In the genomic region with DNA sequence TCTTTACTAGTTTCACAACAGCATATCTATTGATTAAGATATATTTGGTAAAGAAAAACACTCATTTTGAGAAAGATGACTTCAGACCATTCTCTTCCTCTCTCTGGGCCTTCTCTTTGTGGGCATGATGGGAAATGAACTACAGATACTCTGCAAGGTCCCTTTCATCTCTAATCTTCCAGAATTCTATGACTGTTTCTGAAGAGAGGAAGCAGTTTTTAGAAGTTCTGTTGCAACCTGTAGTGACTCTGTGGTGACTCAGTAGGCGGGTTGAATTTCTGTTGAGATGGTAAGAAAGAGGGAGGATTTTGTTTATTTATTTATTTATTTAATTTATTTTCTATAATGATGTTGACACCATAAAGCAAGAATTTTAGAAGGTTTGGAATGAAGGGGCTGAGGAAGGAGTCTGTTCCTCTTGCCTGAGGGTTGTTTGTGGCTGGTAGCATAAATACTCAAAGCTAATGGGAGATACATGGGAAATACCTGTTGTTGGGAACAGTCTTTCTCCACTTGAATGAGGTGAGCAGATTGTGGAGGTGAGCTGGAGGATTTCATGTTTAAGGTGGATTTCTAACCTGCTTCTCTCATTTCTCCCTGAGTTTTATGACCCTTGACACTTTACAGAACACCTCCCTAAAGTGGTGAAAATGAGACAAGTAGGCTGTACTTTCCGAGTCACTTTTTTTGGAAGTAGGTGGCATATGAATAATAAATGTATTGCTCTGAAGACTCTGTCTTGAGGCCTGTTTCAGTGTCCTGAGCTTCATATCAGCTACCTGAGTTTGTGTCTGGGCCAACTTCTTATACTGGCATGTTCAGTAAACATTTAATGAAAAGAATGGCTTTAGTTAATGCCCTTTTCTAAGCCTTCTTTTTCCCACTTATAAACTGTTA, we compare ENCODE assay signal across 10 cellular contexts. TPM values are rescaled to one million over a fixed set of nuclear protein-coding genes. Genes with fewer than 3 reads are reported as not detected.
DNase-seq lines count a peak whose midpoint lies in the region; ATAC-seq and TF ChIP-seq lines count a peak whose summit lies in the region.
"Had no signal": no experiment of that assay in that cellular context is flagged by ENCODE, and none has a peak within 500 bp of the region (broad histone marks: within the 10 kb centered on the region; RNA-seq: fewer than 3 reads in every experiment).

No MANE protein-coding gene starts in this region.

- H3K36me3 ChIP-seq in tibial nerve, result peaks cover 0 to 19% (median 0%) of the 10 kb centered on the region in 3 donors

- WGBS in tibial nerve, 2 donors, result 87 to 91% methylated on average over 2 of the region's 2 CpGs

- peaks cover 0 to 9% (median 0%) of the 10 kb centered on the region in 4 donors for H3K4me1 ChIP-seq in tibial nerve

- no peaks in the 10 kb centered on the region for H3K9me3 ChIP-seq in tibial nerve

- H3K27ac Mint-ChIP-seq in dendritic cell treated with granulocyte-macrophage colony-stimulating factor and Interleukin-4, amounts not matched to agents 40 ng/mL and 50 ng/mL, for 4 days, result peak overlapping the region; percentile 68
- peak overlapping the region; percentile 48 to 70 for H3K27ac Mint-ChIP-seq in stimulated activated naive CD8-positive, alpha-beta T cell treated with anti-CD3 and anti-CD28 coated beads, Interleukin-15, amount 100 ng/mL, for 72 hours
- H3K27ac Mint-ChIP-seq: naive B cell had no signal

- H3K36me3 Mint-ChIP-seq in activated T-cell treated with anti-CD3 and anti-CD28 coated beads, Interleukin-2, amount 50 U/mL, for 4 hours (ENCODE audit: insufficient read depth), result peaks cover 6% of the 10 kb centered on the region
- H3K36me3 Mint-ChIP-seq in dendritic cell treated with granulocyte-macrophage colony-stimulating factor and Interleukin-4, amounts not matched to agents 40 ng/mL and 50 ng/mL, for 4 days (ENCODE audit: low read depth), result peaks cover 38% of the 10 kb centered on the region

- no peaks in the 10 kb centered on the region for H3K27me3 Mint-ChIP-seq in activated T-cell treated with anti-CD3 and anti-CD28 coated beads, Interleukin-2, amount 50 U/mL, for 4 hours (ENCODE audit: low read depth)
- H3K27me3 Mint-ChIP-seq in dendritic cell treated with granulocyte-macrophage colony-stimulating factor and Interleukin-4, amounts not matched to agents 40 ng/mL and 50 ng/mL, for 4 days, result no peaks in the 10 kb centered on the region
- H3K27me3 Mint-ChIP-seq in stimulated activated naive CD8-positive, alpha-beta T cell treated with anti-CD3 and anti-CD28 coated beads, Interleukin-15, amount 100 ng/mL, for 72 hours, result no peaks in the 10 kb centered on the region
- H3K27me3 Mint-ChIP-seq: CD8-positive, alpha-beta memory T cell; naive B cell had no signal

- DNase-seq in activated T-cell treated with anti-CD3 and anti-CD28 coated beads, Interleukin-2, amount 50 U/mL, for 4 hours, result no peak
- DNase-seq in activated T-cell treated with anti-CD3 and anti-CD28 coated beads, Interleukin-2, amount 50 U/mL, for 1 hour, result no peak
- DNase-seq in SKM-1 (lab: John Stamatoyannopoulos, UW; ENCODE audit: unreplicated experiment), result peak; percentile 75
- DNase-seq in stimulated activated naive CD8-positive, alpha-beta T cell treated with anti-CD3 and anti-CD28 coated beads, Interleukin-15, amount 100 ng/mL, for 72 hours, result peak in 1 of 2 donors; percentile 38
- DNase-seq in dorsolateral prefrontal cortex, result no peak
- DNase-seq in tibial nerve (ENCODE audit: low spot score in 2 of 2), result no peak
- no peak for DNase-seq in NCI-H524 (lab: John Stamatoyannopoulos, UW)
- DNase-seq: CD8-positive, alpha-beta memory T cell; naive B cell had no signal

- H3K9me3 Mint-ChIP-seq in activated T-cell treated with anti-CD3 and anti-CD28 coated beads, Interleukin-2, amount 50 U/mL, for 4 hours, result no peaks in the 10 kb centered on the region
- no peaks in the 10 kb centered on the region for H3K9me3 Mint-ChIP-seq in dendritic cell treated with granulocyte-macrophage colony-stimulating factor and Interleukin-4, amounts not matched to agents 40 ng/mL and 50 ng/mL, for 4 days
- peaks cover 0 to 5% of the 10 kb centered on the region in 2 donors for H3K9me3 Mint-ChIP-seq in stimulated activated naive CD8-positive, alpha-beta T cell treated with anti-CD3 and anti-CD28 coated beads, Interleukin-15, amount 100 ng/mL, for 72 hours
- H3K9me3 Mint-ChIP-seq: CD8-positive, alpha-beta memory T cell; naive B cell had no signal

- TF ChIP-seq CTCF in dorsolateral prefrontal cortex (IDR thresholded peaks at IDR 0.05 in 54 of 56, conservative IDR thresholded peaks at IDR 0.05 in 2 of 56; ENCODE audit: low read depth in 1 of 56, partially characterized antibody in 56 of 56) (no peak), tibial nerve (IDR thresholded peaks at IDR 0.05) (no peak)

- H3K4me3 ChIP-seq in dorsolateral prefrontal cortex (no peak overlapping the region), tibial nerve (no peak overlapping the region)

- intact Hi-C loops in dendritic cell treated with granulocyte-macrophage colony-stimulating factor and Interleukin-4, amounts not matched to agents 40 ng/mL and 50 ng/mL, for 4 days (cut with micrococcal nuclease), result no loop called here
- intact Hi-C loops in dorsolateral prefrontal cortex (cut with DNase I), result no loop called here

- peak; percentile 97 to 98 for ATAC-seq in activated T-cell treated with anti-CD3 and anti-CD28 coated beads, Interleukin-2, amount 50 U/mL, for 4 hours
- peak; percentile 99 for ATAC-seq in stimulated activated naive CD8-positive, alpha-beta T cell treated with anti-CD3 and anti-CD28 coated beads, Interleukin-15, amount 100 ng/mL, for 72 hours

- H3K27ac ChIP-seq in dorsolateral prefrontal cortex, result no peak overlapping the region
- no peak overlapping the region for H3K27ac ChIP-seq in tibial nerve

- no peak for TF ChIP-seq POLR2A in tibial nerve (IDR thresholded peaks at IDR 0.05)

- no peak overlapping the region for H3K4me3 Mint-ChIP-seq in activated T-cell treated with anti-CD3 and anti-CD28 coated beads, Interleukin-2, amount 50 U/mL, for 4 hours
- no peak overlapping the region for H3K4me3 Mint-ChIP-seq in dendritic cell treated with granulocyte-macrophage colony-stimulating factor and Interleukin-4, amounts not matched to agents 40 ng/mL and 50 ng/mL, for 4 days
- H3K4me3 Mint-ChIP-seq in stimulated activated naive CD8-positive, alpha-beta T cell treated with anti-CD3 and anti-CD28 coated beads, Interleukin-15, amount 100 ng/mL, for 72 hours, result peak overlapping the region; percentile 11 to 52
- H3K4me3 Mint-ChIP-seq: CD8-positive, alpha-beta memory T cell; naive B cell had no signal

- H3K4me1 Mint-ChIP-seq in activated T-cell treated with anti-CD3 and anti-CD28 coated beads, Interleukin-2, amount 50 U/mL, for 4 hours (ENCODE audit: low read depth), result peaks cover 31% of the 10 kb centered on the region
- H3K4me1 Mint-ChIP-seq in dendritic cell treated with granulocyte-macrophage colony-stimulating factor and Interleukin-4, amounts not matched to agents 40 ng/mL and 50 ng/mL, for 4 days (ENCODE audit: low read depth), result peaks cover 54% of the 10 kb centered on the region
- H3K4me1 Mint-ChIP-seq in stimulated activated naive CD8-positive, alpha-beta T cell treated with anti-CD3 and anti-CD28 coated beads, Interleukin-15, amount 100 ng/mL, for 72 hours, result peaks cover 39% of the 10 kb centered on the region

- no peak for TF ChIP-seq EP300 in tibial nerve (IDR thresholded peaks at IDR 0.05)

- H3K27me3 ChIP-seq in dorsolateral prefrontal cortex, result no peaks in the 10 kb centered on the region
- no peaks in the 10 kb centered on the region for H3K27me3 ChIP-seq in tibial nerve

RNA-seq across cellular contexts. Expression of a gene that starts 15.0 kb away (rescaled TPM):
- 10 to 100 TPM in 2 of 3 donors, 1 to 10 TPM in 1; 6.0 to 10.6 (median 10.4) TPM for total RNA-seq in activated T-cell treated with anti-CD3 and anti-CD28 coated beads, Interleukin-2, amount 50 U/mL, for 4 hours
- total RNA-seq in dorsolateral prefrontal cortex (100 to 1,000 TPM in 2 of 120 experiments, 10 to 100 TPM in 118; 35.5 to 131 (median 55.8) TPM), tibial nerve (100 to 1,000 TPM in 2 of 4 donors, 10 to 100 TPM in 2; 68.4 to 112 (median 94.3) TPM)

RNA-seq across cellular contexts. Expression of a gene that starts 18.8 kb away (rescaled TPM):
- 10 to 100 TPM; 11.6 to 13.5 (median 13.2) TPM for total RNA-seq in activated T-cell treated with anti-CD3 and anti-CD28 coated beads, Interleukin-2, amount 50 U/mL, for 4 hours
- total RNA-seq in dorsolateral prefrontal cortex, result 10 to 100 TPM; 53.0 to 99.7 (median 77.2) TPM
- total RNA-seq in tibial nerve, result 10 to 100 TPM; 19.6 to 41.7 (median 28.4) TPM

Comparison
In these comparisons a context has a peak if more than half of its experiments do, and no peak if none do; other contexts are left out.
1. H3K4me3 Mint-ChIP-seq: peak in stimulated activated naive CD8-positive, alpha-beta T cell treated with anti-CD3 and anti-CD28 coated beads, Interleukin-15, amount 100 ng/mL, for 72 hours (2 of 2); none in activated T-cell treated with anti-CD3 and anti-CD28 coated beads, Interleukin-2, amount 50 U/mL, for 4 hours (single experiment) and dendritic cell treated with granulocyte-macrophage colony-stimulating factor and Interleukin-4, amounts not matched to agents 40 ng/mL and 50 ng/mL, for 4 days (single experiment).